ENCODE assay signal across 12 cellular contexts in the genomic region with DNA sequence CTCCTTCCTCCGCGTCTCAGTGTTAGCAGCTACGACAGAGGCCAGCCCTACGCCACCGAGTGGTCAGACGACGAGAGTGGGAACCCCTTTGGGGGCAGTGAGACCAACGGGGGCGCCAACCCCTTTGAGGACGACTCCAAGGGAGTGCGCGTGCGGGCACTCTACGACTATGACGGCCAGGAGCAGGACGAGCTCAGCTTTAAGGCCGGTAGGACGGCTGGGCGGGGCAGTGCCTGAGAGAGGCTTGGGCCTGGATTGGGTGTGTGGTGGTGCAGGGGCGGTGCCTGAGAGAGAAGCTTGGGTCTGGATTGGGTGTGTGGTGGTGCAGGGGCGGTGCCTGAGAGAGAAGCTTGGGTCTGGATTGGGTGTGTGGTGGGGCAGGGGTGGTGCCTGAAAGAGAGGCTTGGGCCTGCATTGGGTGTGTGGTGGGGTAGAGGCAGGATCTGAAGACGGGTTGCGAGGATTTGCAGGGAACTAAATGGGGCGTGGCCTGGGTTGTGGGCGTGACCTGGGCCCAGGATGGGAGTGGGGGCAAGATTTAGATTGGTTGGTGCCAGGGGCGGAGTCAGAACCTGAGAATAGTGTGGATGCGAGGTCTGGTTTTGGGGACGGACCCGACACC. TPM values are rescaled to one million over a fixed set of nuclear protein-coding genes. Genes with fewer than 3 reads are reported as not detected.
DNase-seq lines count a peak whose midpoint lies in the region; ATAC-seq and TF ChIP-seq lines count a peak whose summit lies in the region.
"Had no signal": no experiment of that assay in that cellular context is flagged by ENCODE, and none has a peak within 500 bp of the region (broad histone marks: within the 10 kb centered on the region; RNA-seq: fewer than 3 reads in every experiment).

No MANE protein-coding gene starts in this region.

- H3K4me3 ChIP-seq in AG04450 (ENCODE audit: low read depth, low read length) (peak overlapping the region; percentile 45), HUES64 (ENCODE audit: low read length) (peak overlapping the region; percentile 38), epithelial cell of esophagus (ENCODE audit: low read length) (no peak overlapping the region)

- peak overlapping the region in 2 of 10 donors; percentile 56 to 70 for H3K27ac Mint-ChIP-seq in naive thymus-derived CD8-positive, alpha-beta T cell

- H3K4me1 Mint-ChIP-seq in naive thymus-derived CD8-positive, alpha-beta T cell: peaks cover 0 to 8% (median 5%) of the 10 kb centered on the region in 4 donors

- H3K27me3 Mint-ChIP-seq in naive thymus-derived CD8-positive, alpha-beta T cell: no peaks in the 10 kb centered on the region

- H3K4me1 ChIP-seq in HUES64 (ENCODE audit: insufficient read depth, low read length): peaks cover 12% of the 10 kb centered on the region

- no peaks in the 10 kb centered on the region; the same call in 1 of the 2 replicates for H3K9me3 ChIP-seq in AG04450 (ENCODE audit: control insufficient read depth, insufficient read depth, low read length)
- no peaks in the 10 kb centered on the region for H3K9me3 ChIP-seq in HUES64 (ENCODE audit: insufficient read depth, low read depth, low read length)

- no peaks in the 10 kb centered on the region for H3K36me3 ChIP-seq in HUES64 (ENCODE audit: insufficient read depth, low read length)

- WGBS in HUES64: 92% methylated on average over 29 of the region's 29 CpGs

- CTCF ChIA-PET in AG04450 (lab: Charles Lee): interaction anchor here (0.8 kb wide), 1 partner anchor 78 kb away, joined by 3 read pairs; no protein-coding TSS in a partner anchor

- ATAC-seq in naive thymus-derived CD8-positive, alpha-beta T cell: peak; percentile 9 to 26
- no peak for ATAC-seq in GM18517 (IDR thresholded peaks at IDR 0.05; ENCODE audit: unreplicated experiment)

- POLR2A ChIA-PET in AG04450 (lab: Yijun Ruan, JAX): interaction anchor here (0.6 to 1.4 kb wide), 2 partner anchors 106 to 164 kb away, joined by 4 to 5 read pairs; a partner anchor contains a TSS
- POLR2A ChIA-PET in naive thymus-derived CD8-positive, alpha-beta T cell (lab: Charles Lee): interaction anchor here (0.6 to 1.0 kb wide), 2 partner anchors 12 to 272 kb away, joined by 3 to 4 read pairs; no protein-coding TSS in a partner anchor

- TF ChIP-seq CTCF in AG04450 (IDR thresholded peaks at IDR 0.05; ENCODE audit: low read depth, low read length) (no peak), epithelial cell of esophagus (IDR thresholded peaks at IDR 0.05; ENCODE audit: insufficient read depth, low read depth, low read length, missing control alignments) (no peak)

- H3K4me3 Mint-ChIP-seq in naive thymus-derived CD8-positive, alpha-beta T cell: peak overlapping the region in 1 of 10 donors; percentile 10

- no peaks in the 10 kb centered on the region for H3K36me3 Mint-ChIP-seq in naive thymus-derived CD8-positive, alpha-beta T cell

- H3K27me3 ChIP-seq in AG04450 (ENCODE audit: control insufficient read depth, insufficient read depth, low read length): peaks cover 12% of the 10 kb centered on the region
- H3K27me3 ChIP-seq in HUES64 (ENCODE audit: insufficient read depth, low read length): no peaks in the 10 kb centered on the region

- no peaks in the 10 kb centered on the region for H3K9me3 Mint-ChIP-seq in naive thymus-derived CD8-positive, alpha-beta T cell

- H3K27ac ChIP-seq in AG04450 (ENCODE audit: low read depth, low read length): no peak overlapping the region
- H3K27ac ChIP-seq in HUES64 (ENCODE audit: low read depth, low read length): no peak overlapping the region

- peak; percentile 64 for DNase-seq in AG04450 (ENCODE audit: low read depth, low spot score)
- peak; percentile 27 for DNase-seq in epithelial cell of esophagus (ENCODE audit: low read depth)
- peak in 4 of 10 donors; percentile 5 to 25 (median 13) for DNase-seq in naive thymus-derived CD8-positive, alpha-beta T cell
- DNase-seq in activated gamma-delta T cell (lab: John Stamatoyannopoulos, UW): no peak
- no peak for DNase-seq in dedifferentiated amniotic fluid mesenchymal stem cell (ENCODE audit: extremely low spot score)
- DNase-seq in NCI-H146 treated with DMSO at 0.1 percent for 48 hours (lab: John Stamatoyannopoulos, UW; ENCODE audit: unreplicated experiment): no peak
- DNase-seq: activated effector memory CD4-positive, alpha-beta T cell treated with anti-CD3 and anti-CD28 coated beads, Interleukin-2, amount 50 U/mL, for 16 hours; DMS79; NCI-H524 treated with DMSO at 0.1 percent for 48 hours had no signal

- H3K9ac ChIP-seq in HUES64 (ENCODE audit: low read depth, low read length): no peak overlapping the region

RNA-seq across cellular contexts. Expression of a gene that starts 24.4 kb away (rescaled TPM):
- polyA plus RNA-seq in AG04450 (2011; rRNA removed): 0.04 TPM in 1 of 2 replicates, not detected in the other
- not detected in 2 replicates for polyA minus RNA-seq in AG04450 (2011; rRNA and poly(A)+ RNA removed)
- polyA plus RNA-seq in HUES64 (2013, experiment 1 of 2): 0.10 TPM
- not detected for polyA plus RNA-seq in HUES64 (2013, experiment 2 of 2)
- not detected for total RNA-seq in naive thymus-derived CD8-positive, alpha-beta T cell
- not detected for polyA plus RNA-seq in naive thymus-derived CD8-positive, alpha-beta T cell
- total RNA-seq: myocyte had no signal

Comparison
In these comparisons a context has a peak if more than half of its experiments do, and no peak if none do; other contexts are left out.
1. DNase-seq: peak in AG04450 (single experiment) and epithelial cell of esophagus (single experiment); none in activated gamma-delta T cell (single experiment), dedifferentiated amniotic fluid mesenchymal stem cell (single experiment) and NCI-H146 treated with DMSO at 0.1 percent for 48 hours (single experiment).